32 cellular contexts compared by ENCODE assay signal in the genomic region with DNA sequence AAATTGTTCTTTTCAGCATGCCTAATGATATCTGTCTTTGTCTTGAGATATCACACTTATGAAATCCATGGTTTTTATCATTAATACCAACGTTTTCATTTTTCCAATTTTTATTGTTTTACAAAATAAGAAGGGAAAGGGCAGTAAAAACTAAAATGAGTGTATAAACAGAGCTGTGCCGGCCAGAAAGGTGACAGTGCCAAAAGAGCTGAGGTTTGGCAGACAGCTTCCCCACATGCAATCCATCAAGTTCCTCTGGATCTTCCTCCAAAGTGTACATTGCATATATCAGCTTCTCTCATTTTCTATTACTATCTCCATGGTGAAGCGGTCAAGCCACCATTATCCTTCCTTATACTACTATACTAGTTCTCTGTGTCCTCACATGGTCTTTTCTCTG. TPM values are rescaled to one million over a fixed set of nuclear protein-coding genes. Genes with fewer than 3 reads are reported as not detected.
"Had no signal": no experiment of that assay in that cellular context is flagged by ENCODE, and none has a peak within 500 bp of the region (broad histone marks: within the 10 kb centered on the region; RNA-seq: fewer than 3 reads in every experiment).

No MANE protein-coding gene starts in this region.

- H3K4me1 ChIP-seq: ascending aorta, SJCRH30 had no signal

- DNase-seq: activated CD4-positive, alpha-beta T cell treated with anti-CD3 and anti-CD28 coated beads, Interleukin-2, amount 10 ng/mL, durations not matched to agents 24 days and 14 days; activated CD4-positive, alpha-beta T cell treated with anti-CD3 and anti-CD28 coated beads, Interleukin-2, amount 50 U/mL, for 4 hours; activated CD8-positive, alpha-beta T cell treated with anti-CD3 and anti-CD28 coated beads for 36 hours; activated effector memory CD4-positive, alpha-beta T cell treated with anti-CD3 and anti-CD28 coated beads, Interleukin-2, amount 50 U/mL, for 16 hours; activated naive CD4-positive, alpha-beta T cell; activated naive CD8-positive, alpha-beta T cell treated with anti-CD3 and anti-CD28 coated beads, Interleukin-2, amount 10 ng/mL, durations not matched to agents 7 days and 5 days; activated T-cell treated with anti-CD3 and anti-CD28 coated beads, Interleukin-2, amount 50 U/mL, for 1 hour; activated T-cell treated with anti-CD3 and anti-CD28 coated beads, Interleukin-2, amount 50 U/mL, for 72 hours; amygdala; Kasumi-1; KG1; NCI-H1092 treated with DMSO at 0.1 percent for 48 hours; NCI-H1417; NCI-H146; NCI-H187; NCI-H2081; NCI-H345; NCI-H524 treated with DMSO at 0.1 percent for 48 hours; OCI-M1; SHP77; SJCRH30; T-cell; T-helper 17 cell; WERI-Rb-1 had no signal

- H3K27me3 ChIP-seq: ascending aorta, SJCRH30 had no signal

- H3K9me3 ChIP-seq: ascending aorta, SJCRH30 had no signal

- H3K36me3 ChIP-seq: ascending aorta, cardiac muscle cell, SJCRH30, WERI-Rb-1 had no signal

- ATAC-seq: activated CD8-positive, alpha-beta T cell treated with anti-CD3 and anti-CD28 coated beads for 36 hours; activated T-cell treated with anti-CD3 and anti-CD28 coated beads, Interleukin-2, amount 50 U/mL, for 72 hours; activated T-helper 17 cell treated with anti-CD3 and anti-CD28 coated beads, Interleukin-2, amount 50 U/mL, for 72 hours; Panc1; T-cell; T-helper 17 cell had no signal

- H3K4me3 ChIP-seq: ascending aorta, cardiac muscle cell, SJCRH30, SK-N-MC had no signal

- H3K27ac ChIP-seq: ascending aorta, cardiac muscle cell, SJCRH30, SK-N-MC, WERI-Rb-1 had no signal

RNA-seq across cellular contexts. Expression of a gene that starts 10.1 kb away (rescaled TPM):
- total RNA-seq: activated CD4-positive, alpha-beta T cell treated with anti-CD3 and anti-CD28 coated beads, Interleukin-2, amount 10 ng/mL, durations not matched to agents 24 days and 14 days; activated T-cell treated with anti-CD3 and anti-CD28 coated beads, Interleukin-2, amount 50 U/mL, for 72 hours; activated T-helper 17 cell treated with anti-CD3 and anti-CD28 coated beads, Interleukin-2, amount 50 U/mL, for 72 hours; ascending aorta; cardiac muscle cell; chondrocyte; NCI-H460; SJCRH30 had no signal
- polyA plus RNA-seq: adipose tissue, cardiac muscle cell had no signal
